ENCODE assay signal across 8 cellular contexts in genomic region chr6:111552241-111552744, GRCh38. TPM values are rescaled to one million over a fixed set of nuclear protein-coding genes. Genes with fewer than 3 reads are reported as not detected.
DNase-seq lines count a peak whose midpoint lies in the region; TF ChIP-seq lines count a peak whose summit lies in the region.

No MANE protein-coding gene starts in this region.

- no peak overlapping the region for H3K9ac ChIP-seq in BLaER1
- H3K9ac ChIP-seq in skeletal muscle tissue (ENCODE audit: low read depth in 1 of 3, low read length in 3 of 3) = peak overlapping the region; percentile 37 to 75 (median 58)

- no peak overlapping the region; the same call in 1 of the 2 replicates for H3K4me2 ChIP-seq in BLaER1

- peaks cover 50% of the 10 kb centered on the region for H3K36me3 ChIP-seq in BLaER1
- no peaks in the 10 kb centered on the region for H3K36me3 ChIP-seq in skeletal muscle tissue (ENCODE audit: control insufficient read depth in 3 of 3, insufficient read depth in 3 of 3, low read length in 3 of 3)

- peaks cover 55% of the 10 kb centered on the region for H3K4me1 ChIP-seq in BLaER1
- peaks cover 31 to 37% (median 35%) of the 10 kb centered on the region in 3 donors for H3K4me1 ChIP-seq in skeletal muscle tissue (ENCODE audit: control insufficient read depth in 3 of 3, insufficient read depth in 3 of 3, low read length in 3 of 3)

- H3K27me3 ChIP-seq in BLaER1 (no peaks in the 10 kb centered on the region), skeletal muscle tissue (ENCODE audit: control insufficient read depth in 3 of 3, insufficient read depth in 3 of 3, low read length in 3 of 3) (no peaks in the 10 kb centered on the region)

- peaks cover 2% of the 10 kb centered on the region for H3K27me3 Mint-ChIP-seq in brain

- peak overlapping the region; percentile 77 to 99 (median 98) for H3K27ac Mint-ChIP-seq in brain

- H3K4me1 Mint-ChIP-seq in brain = peaks cover 88% of the 10 kb centered on the region

- H3K9me3 ChIP-seq in BLaER1 (no peaks in the 10 kb centered on the region), skeletal muscle tissue (ENCODE audit: control insufficient read depth in 3 of 3, low read length in 3 of 3) (no peaks in the 10 kb centered on the region)

- DNase-seq in NCI-H1436 (lab: John Stamatoyannopoulos, UW) (peak; percentile 61), iPS-NIHi7 (ENCODE audit: extremely low spot score) (peak; percentile 58), T-helper 1 cell (no peak), RPMI8226 (no peak)
- no peak for DNase-seq in central memory CD4-positive, alpha-beta T cell

- H3K9me3 Mint-ChIP-seq in brain = no peaks in the 10 kb centered on the region

- peak overlapping the region; percentile 8; the same call in 1 of the 2 replicates for H3K27ac ChIP-seq in BLaER1
- H3K27ac ChIP-seq in skeletal muscle tissue (ENCODE audit: low read depth, low read length) = peak overlapping the region; percentile 92

- H4K20me1 ChIP-seq in BLaER1 = peaks cover 47% of the 10 kb centered on the region; the same call in 1 of the 2 replicates

- no peak overlapping the region for H3K4me3 ChIP-seq in BLaER1
- peak overlapping the region; percentile 24 to 57 (median 57) for H3K4me3 ChIP-seq in skeletal muscle tissue (ENCODE audit: low read length in 3 of 3)

- peak overlapping the region; percentile 73 to 81 (median 74) for H3K4me3 Mint-ChIP-seq in brain

- no peaks in the 10 kb centered on the region for H3K36me3 Mint-ChIP-seq in brain

- no peak for TF ChIP-seq CTCF in brain (conservative IDR thresholded peaks at IDR 0.05)

RNA-seq across cellular contexts. Expression of gene TRAF3IP2, which starts 53.4 kb away (rescaled TPM):
- polyA plus RNA-seq in brain (ENCODE audit: insufficient read depth, low read depth, low replicate concordance) = 102 TPM
- total RNA-seq in skeletal muscle tissue = 5.7 TPM

Comparison
In these comparisons a context has a peak if more than half of its experiments do, and no peak if none do; other contexts are left out.
1. DNase-seq: peak in NCI-H1436 (single experiment) and iPS-NIHi7 (single experiment); none in T-helper 1 cell (0 of 5), central memory CD4-positive, alpha-beta T cell (single experiment) and RPMI8226 (single experiment).